ENCODE assay signal across 1 cellular context in genomic region chr17:74814453-74814852, GRCh38.
TF ChIP-seq lines count a peak whose summit lies in the region.

No MANE protein-coding gene starts in this region.

TF ChIP-seq in SK-N-SH treated with all-trans-retinoic acid at 6 μM for 48 hours, 23 proteins besides CTCF, POLR2A, EP300 and RAD21 (continued from another document):
- TF ChIP-seq, protein P1, sequence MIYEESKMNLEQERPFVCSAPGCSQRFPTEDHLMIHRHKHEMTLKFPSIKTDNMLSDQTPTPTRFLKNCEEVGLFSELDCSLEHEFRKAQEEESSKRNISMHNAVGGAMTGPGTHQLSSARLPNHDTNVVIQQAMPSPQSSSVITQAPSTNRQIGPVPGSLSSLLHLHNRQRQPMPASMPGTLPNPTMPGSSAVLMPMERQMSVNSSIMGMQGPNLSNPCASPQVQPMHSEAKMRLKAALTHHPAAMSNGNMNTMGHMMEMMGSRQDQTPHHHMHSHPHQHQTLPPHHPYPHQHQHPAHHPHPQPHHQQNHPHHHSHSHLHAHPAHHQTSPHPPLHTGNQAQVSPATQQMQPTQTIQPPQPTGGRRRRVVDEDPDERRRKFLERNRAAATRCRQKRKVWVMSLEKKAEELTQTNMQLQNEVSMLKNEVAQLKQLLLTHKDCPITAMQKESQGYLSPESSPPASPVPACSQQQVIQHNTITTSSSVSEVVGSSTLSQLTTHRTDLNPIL (CRISPR knock-in tag; IDR thresholded peaks at IDR 0.05; ENCODE audit: low read depth), result no peak
- no peak for TF ChIP-seq ARNTL (CRISPR knock-in tag; IDR thresholded peaks at IDR 0.05; ENCODE audit: borderline replicate concordance, low read depth)
- no peak for TF ChIP-seq ZNF8 (CRISPR knock-in tag; IDR thresholded peaks at IDR 0.05)
- no peak for TF ChIP-seq ZFP3 (CRISPR knock-in tag; IDR thresholded peaks at IDR 0.05)
- no peak for TF ChIP-seq BACH2 (CRISPR knock-in tag; IDR thresholded peaks at IDR 0.05; ENCODE audit: borderline replicate concordance)
- TF ChIP-seq GLIS3 (CRISPR knock-in tag; IDR thresholded peaks at IDR 0.05), result no peak
- TF ChIP-seq PPARA (CRISPR knock-in tag; IDR thresholded peaks at IDR 0.05; ENCODE audit: borderline replicate concordance), result no peak
- TF ChIP-seq RARB (CRISPR knock-in tag; IDR thresholded peaks at IDR 0.05), result no peak
- TF ChIP-seq TCF4 (CRISPR knock-in tag; IDR thresholded peaks at IDR 0.05; ENCODE audit: borderline replicate concordance), result no peak
- no peak for TF ChIP-seq ZC3H10 (CRISPR knock-in tag; IDR thresholded peaks at IDR 0.05)
- no peak for TF ChIP-seq POU6F1 (CRISPR knock-in tag; IDR thresholded peaks at IDR 0.05; ENCODE audit: borderline replicate concordance, low read depth)
- TF ChIP-seq, protein P2, sequence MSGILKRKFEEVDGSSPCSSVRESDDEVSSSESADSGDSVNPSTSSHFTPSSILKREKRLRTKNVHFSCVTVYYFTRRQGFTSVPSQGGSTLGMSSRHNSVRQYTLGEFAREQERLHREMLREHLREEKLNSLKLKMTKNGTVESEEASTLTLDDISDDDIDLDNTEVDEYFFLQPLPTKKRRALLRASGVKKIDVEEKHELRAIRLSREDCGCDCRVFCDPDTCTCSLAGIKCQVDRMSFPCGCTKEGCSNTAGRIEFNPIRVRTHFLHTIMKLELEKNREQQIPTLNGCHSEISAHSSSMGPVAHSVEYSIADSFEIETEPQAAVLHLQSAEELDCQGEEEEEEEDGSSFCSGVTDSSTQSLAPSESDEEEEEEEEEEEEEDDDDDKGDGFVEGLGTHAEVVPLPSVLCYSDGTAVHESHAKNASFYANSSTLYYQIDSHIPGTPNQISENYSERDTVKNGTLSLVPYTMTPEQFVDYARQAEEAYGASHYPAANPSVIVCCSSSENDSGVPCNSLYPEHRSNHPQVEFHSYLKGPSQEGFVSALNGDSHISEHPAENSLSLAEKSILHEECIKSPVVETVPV (CRISPR knock-in tag; IDR thresholded peaks at IDR 0.05), result no peak
- TF ChIP-seq OSR1 (CRISPR knock-in tag; IDR thresholded peaks at IDR 0.05), result no peak
